Comparison of ENCODE assay signal across 10 cellular contexts in genomic region chr2:189609853-189610252, GRCh38.
"Had no signal": no experiment of that assay in that cellular context is flagged by ENCODE, and none has a peak within 500 bp of the region (broad histone marks: within the 10 kb centered on the region; RNA-seq: fewer than 3 reads in every experiment).

No MANE protein-coding gene starts in this region.

- DNase-seq: activated CD4-positive, alpha-beta T cell treated with anti-CD3 and anti-CD28 coated beads, Interleukin-2, amount 50 U/mL, for 48 hours; activated CD8-positive, alpha-beta memory T cell treated with anti-CD3 and anti-CD28 coated beads, Interleukin-2, amount 10 ng/mL, durations not matched to agents 7 days and 5 days; activated effector memory CD4-positive, alpha-beta T cell treated with Interleukin-2 at 50 U/mL for 16 hours; activated T-cell treated with anti-CD3 and anti-CD28 coated beads, Interleukin-2, amount 50 U/mL, for 24 hours; anterior cingulate cortex; ovary; stimulated activated CD4-positive, alpha-beta T cell treated with anti-CD3 and anti-CD28 coated beads, Interleukin-4, amount 100 ng/mL, for 4 hours; stimulated activated naive CD8-positive, alpha-beta T cell treated with anti-CD3 and anti-CD28 coated beads, Interleukin-15, amount 100 ng/mL, for 72 hours had no signal

- H3K79me2 ChIP-seq: hepatocyte had no signal

- H2AFZ ChIP-seq: hepatocyte had no signal

- H3K27me3 ChIP-seq: hepatocyte, ovary had no signal

- H3K36me3 ChIP-seq: ovary, thoracic aorta had no signal

- H3K27ac ChIP-seq: ovary, thoracic aorta had no signal

- H3K9me3 ChIP-seq: ovary, thoracic aorta had no signal

- H3K4me3 ChIP-seq: hepatocyte, ovary, thoracic aorta had no signal
